Comparison of ENCODE assay signal across 13 cellular contexts in genomic region chr19:47429140-47429793, GRCh38. TPM values are rescaled to one million over a fixed set of nuclear protein-coding genes. Genes with fewer than 3 reads are reported as not detected.
DNase-seq lines count a peak whose midpoint lies in the region; ATAC-seq and TF ChIP-seq lines count a peak whose summit lies in the region.
"Had no signal": no experiment of that assay in that cellular context is flagged by ENCODE, and none has a peak within 500 bp of the region (broad histone marks: within the 10 kb centered on the region; RNA-seq: fewer than 3 reads in every experiment).

No MANE protein-coding gene starts in this region.

- DNase-seq in GM23338 (ENCODE audit: low spot score) (peak; percentile 75), lower leg skin (ENCODE audit: low spot score in 2 of 2) (no peak), Right ventricle myocardium inferior (ENCODE audit: missing footprints) (no peak), natural killer cell (no peak)
- no peak for DNase-seq in activated CD8-positive, alpha-beta T cell treated with anti-CD3 and anti-CD28 coated beads for 36 hours
- DNase-seq: activated CD8-positive, alpha-beta memory T cell treated with anti-CD3 and anti-CD28 coated beads for 24 hours; C1 segment of cervical spinal cord; caudate nucleus; NCI-H2081 treated with DMSO at 0.1 percent for 48 hours; NCI-H748 treated with DMSO at 0.1 percent for 48 hours had no signal

- H3K4me2 ChIP-seq in BLaER1 treated with 17β-estradiol and CSF1 and Interleukin-3, amounts not matched to agents 10 nM and 100 nM = peak overlapping the region; percentile 88 to 99 (median 92)
- H3K4me2 ChIP-seq in GM23338 = peak overlapping the region; percentile 70

- peaks cover 45 to 93% (median 77%) of the 10 kb centered on the region in 11 experiments for H3K27me3 ChIP-seq in BLaER1 treated with 17β-estradiol and CSF1 and Interleukin-3, amounts not matched to agents 10 nM and 100 nM
- peaks cover 52% of the 10 kb centered on the region for H3K27me3 ChIP-seq in GM23338 (ENCODE audit: insufficient read depth)
- peaks cover 45% of the 10 kb centered on the region for H3K27me3 ChIP-seq in iPS-20b (ENCODE audit: insufficient read depth, low read length)

- H3K9me3 Mint-ChIP-seq in GM23338 (no peaks in the 10 kb centered on the region), natural killer cell (no peaks in the 10 kb centered on the region)
- H3K9me3 Mint-ChIP-seq in activated CD8-positive, alpha-beta T cell treated with anti-CD3 and anti-CD28 coated beads for 36 hours = no peaks in the 10 kb centered on the region

- peak overlapping the region; percentile 91 for H2AFZ ChIP-seq in GM23338

- H3K27ac Mint-ChIP-seq in GM23338 (no peak overlapping the region), natural killer cell (no peak overlapping the region)
- no peak overlapping the region for H3K27ac Mint-ChIP-seq in activated CD8-positive, alpha-beta T cell treated with anti-CD3 and anti-CD28 coated beads for 36 hours

- H3K36me3 ChIP-seq in BLaER1 treated with 17β-estradiol and CSF1 and Interleukin-3, amounts not matched to agents 10 nM and 100 nM = no peaks in the 10 kb centered on the region
- no peaks in the 10 kb centered on the region for H3K36me3 ChIP-seq in GM23338 (ENCODE audit: insufficient read depth)
- no peaks in the 10 kb centered on the region for H3K36me3 ChIP-seq in iPS-20b (ENCODE audit: insufficient read depth, low read depth, low read length)

- H3K79me2 ChIP-seq in GM23338 (replicated peaks; ENCODE audit: insufficient read depth) = no peaks in the 10 kb centered on the region

- H4K20me1 ChIP-seq in BLaER1 treated with 17β-estradiol and CSF1 and Interleukin-3, amounts not matched to agents 10 nM and 100 nM = peaks cover 0 to 44% (median 7%) of the 10 kb centered on the region in 11 experiments; a peak in 13 of 22 replicates
- no peaks in the 10 kb centered on the region for H4K20me1 ChIP-seq in GM23338 (replicated peaks; ENCODE audit: insufficient read depth)

- peak overlapping the region; percentile 64 for H3K4me3 Mint-ChIP-seq in GM23338
- H3K4me3 Mint-ChIP-seq in activated CD8-positive, alpha-beta T cell treated with anti-CD3 and anti-CD28 coated beads for 36 hours = peak overlapping the region; percentile 65
- H3K4me3 Mint-ChIP-seq in natural killer cell = no peak overlapping the region

- peaks cover 12% of the 10 kb centered on the region; the same call in 2 of the 3 replicates for H3K4me1 Mint-ChIP-seq in GM23338
- H3K4me1 Mint-ChIP-seq in activated CD8-positive, alpha-beta T cell treated with anti-CD3 and anti-CD28 coated beads for 36 hours (ENCODE audit: low read depth) = peaks cover 24% of the 10 kb centered on the region
- peaks cover 5 to 9% of the 10 kb centered on the region in 2 donors for H3K4me1 Mint-ChIP-seq in natural killer cell

- 25 to 26% methylated on average over 18 to 19 of the region's 20 CpGs for WGBS in lower leg skin, 2 donors

- H3K9me3 ChIP-seq in BLaER1 treated with 17β-estradiol and CSF1 and Interleukin-3, amounts not matched to agents 10 nM and 100 nM (replicated peaks in 1 of 11) = peaks cover 0 to 21% (median 12%) of the 10 kb centered on the region in 11 experiments; a peak in 15 of 22 replicates
- no peaks in the 10 kb centered on the region for H3K9me3 ChIP-seq in iPS-20b (ENCODE audit: insufficient read depth, low read depth, low read length)

- H3K27me3 Mint-ChIP-seq in GM23338 (ENCODE audit: insufficient read depth, low read depth, poor library complexity) = peaks cover 41% of the 10 kb centered on the region
- peaks cover 41% of the 10 kb centered on the region for H3K27me3 Mint-ChIP-seq in activated CD8-positive, alpha-beta T cell treated with anti-CD3 and anti-CD28 coated beads for 36 hours
- peaks cover 29 to 32% of the 10 kb centered on the region in 2 donors for H3K27me3 Mint-ChIP-seq in natural killer cell (ENCODE audit: low read depth in 2 of 2)

- H3K4me1 ChIP-seq in BLaER1 treated with 17β-estradiol and CSF1 and Interleukin-3, amounts not matched to agents 10 nM and 100 nM = peaks cover 41 to 50% (median 44%) of the 10 kb centered on the region in 10 experiments
- H3K4me1 ChIP-seq in GM23338 (ENCODE audit: insufficient read depth) = peaks cover 13% of the 10 kb centered on the region
- H3K4me1 ChIP-seq in iPS-20b (ENCODE audit: insufficient read depth, low read length) = peaks cover 8% of the 10 kb centered on the region; the same call in 1 of the 2 replicates

- H3K9ac ChIP-seq in BLaER1 treated with 17β-estradiol and CSF1 and Interleukin-3, amounts not matched to agents 10 nM and 100 nM = 0 out of 22 replicates have a peak overlapping the region, but pooled peaks of 2 of the 11 experiments have one; percentile 14 to 33
- H3K9ac ChIP-seq in iPS-20b (ENCODE audit: low read depth, low read length) = peak overlapping the region; percentile 47; the same call in 1 of the 2 replicates

- peak; percentile 5 for ATAC-seq in GM23338
- no peak for ATAC-seq in activated CD8-positive, alpha-beta T cell treated with anti-CD3 and anti-CD28 coated beads for 36 hours
- ATAC-seq in Right ventricle myocardium inferior = no peak
- no peak for ATAC-seq in natural killer cell

- peaks cover 8% of the 10 kb centered on the region for H3F3A ChIP-seq in GM23338 (replicated peaks; ENCODE audit: low read depth)

- 0 out of 22 replicates have a peak overlapping the region, but pooled peaks of 1 of the 11 experiments have one; percentile 30 for H3K27ac ChIP-seq in BLaER1 treated with 17β-estradiol and CSF1 and Interleukin-3, amounts not matched to agents 10 nM and 100 nM
- H3K27ac ChIP-seq in GM23338 (ENCODE audit: low read depth) (no peak overlapping the region), iPS-20b (ENCODE audit: low read length) (no peak overlapping the region)

- TF ChIP-seq POLR2A in lower leg skin (IDR thresholded peaks at IDR 0.05) = no peak

- TF ChIP-seq CTCF in GM23338 (conservative IDR thresholded peaks at IDR 0.05; ENCODE audit: low read depth in 2 of 2) (no peak), lower leg skin (IDR thresholded peaks at IDR 0.05) (no peak), natural killer cell (IDR thresholded peaks at IDR 0.05) (no peak)
- no peak for TF ChIP-seq CTCF in activated CD8-positive, alpha-beta T cell treated with anti-CD3 and anti-CD28 coated beads for 36 hours (IDR thresholded peaks at IDR 0.05)

- no peak overlapping the region for H3K4me3 ChIP-seq in BLaER1 treated with 17β-estradiol and CSF1 and Interleukin-3, amounts not matched to agents 10 nM and 100 nM
- H3K4me3 ChIP-seq in GM23338 (peak overlapping the region; percentile 47), iPS-20b (ENCODE audit: low read length) (peak overlapping the region; percentile 64; the same call in 1 of the 2 replicates), lower leg skin (ENCODE audit: low read depth, poor library complexity, severe bottlenecking) (no peak overlapping the region)

- POLR2A ChIA-PET in activated CD8-positive, alpha-beta T cell treated with anti-CD3 and anti-CD28 coated beads for 36 hours (lab: Charles Lee) = interaction anchor here (1.2 to 1.6 kb wide), 4 partner anchors 43 to 315 kb away, joined by 3 to 4 read pairs (median 4); partner anchors contain the start of genes INAFM1 and NOP53

- H3K36me3 Mint-ChIP-seq in GM23338 (ENCODE audit: low read depth) (no peaks in the 10 kb centered on the region), natural killer cell (no peaks in the 10 kb centered on the region)
- no peaks in the 10 kb centered on the region for H3K36me3 Mint-ChIP-seq in activated CD8-positive, alpha-beta T cell treated with anti-CD3 and anti-CD28 coated beads for 36 hours (ENCODE audit: low read depth)

- no peaks in the 10 kb centered on the region for H3K9me2 ChIP-seq in GM23338 (ENCODE audit: insufficient read depth)

- CTCF ChIA-PET in activated CD8-positive, alpha-beta T cell treated with anti-CD3 and anti-CD28 coated beads for 36 hours (lab: Charles Lee) = interaction anchor here (0.6 to 4.3 kb wide), 17 partner anchors 7 to 314 kb away, joined by 3 to 24 read pairs (median 5); partner anchors contain the start of genes DHX34, KPTN and NAPA

- intact Hi-C loops in activated CD8-positive, alpha-beta T cell treated with anti-CD3 and anti-CD28 coated beads for 36 hours (cut with micrococcal nuclease) = no loop called here
- intact Hi-C loops in lower leg skin (cut with DNase I; ENCODE audit: low total_unique reads) = no loop called here
- intact Hi-C loops in Right ventricle myocardium inferior (cut with DNase I) = loop anchor here (10.0 kb wide), 1 partner anchor 134 kb away; no protein-coding TSS in a partner anchor
- intact Hi-C loops in natural killer cell (cut with micrococcal nuclease) = no loop called here

TF ChIP-seq in GM23338, 12 proteins besides CTCF, POLR2A, EP300 and RAD21 (continues in another document):
- TF ChIP-seq EZH2 (IDR thresholded peaks at IDR 0.05; ENCODE audit: low read depth, unreplicated experiment) (peak; percentile 1), POLR2AphosphoS5 (IDR thresholded peaks at IDR 0.05; ENCODE audit: low read depth) (no peak), JUNB (IDR thresholded peaks at IDR 0.05; ENCODE audit: unreplicated experiment) (no peak)

RNA-seq across cellular contexts. Expression of gene MEIS3, which starts 9.9 kb away (rescaled TPM):
- 33.7 and 40.7 TPM in 2 replicates for total RNA-seq in GM23338 (2014; rRNA removed; shearing (Covaris generic))
- polyA plus RNA-seq in GM23338 (2016; fragmentation: Nextera tagmentation; extraction: Ambion mirVana) = 20.6 and 20.8 TPM in 2 replicates
- not detected for total RNA-seq in activated CD8-positive, alpha-beta T cell treated with anti-CD3 and anti-CD28 coated beads for 36 hours
- total RNA-seq in lower leg skin (1 to 10 TPM; 1.9 to 8.5 (median 4.6) TPM), Right ventricle myocardium inferior (3.8 TPM), natural killer cell (not detected)

RNA-seq across cellular contexts. Expression of gene SLC8A2, which starts 42.4 kb away (rescaled TPM):
- 10.0 and 11.6 TPM in 2 replicates for total RNA-seq in GM23338 (2014; rRNA removed; shearing (Covaris generic))
- polyA plus RNA-seq in GM23338 (2016; fragmentation: Nextera tagmentation; extraction: Ambion mirVana) = 0.86 and 1.1 TPM in 2 replicates
- total RNA-seq in activated CD8-positive, alpha-beta T cell treated with anti-CD3 and anti-CD28 coated beads for 36 hours = under 1 TPM; 0.18 to 0.43 TPM
- total RNA-seq in lower leg skin (1 to 10 TPM in 2 of 4 donors, under 1 TPM in 1, not detected in 1; 0.38 to 2.3 (median 1.6) TPM), Right ventricle myocardium inferior (0.46 TPM), natural killer cell (under 1 TPM in 1 of 3 donors, not detected in 2; 0.20 TPM)
- total RNA-seq: MCF 10A had no signal

RNA-seq across cellular contexts. Expression of gene KPTN, which starts 54.8 kb away (rescaled TPM):
- 19.8 and 28.0 TPM in 2 replicates for total RNA-seq in GM23338 (2014; rRNA removed; shearing (Covaris generic))
- polyA plus RNA-seq in GM23338 (2016; fragmentation: Nextera tagmentation; extraction: Ambion mirVana) = 26.2 and 31.1 TPM in 2 replicates
- total RNA-seq in activated CD8-positive, alpha-beta T cell treated with anti-CD3 and anti-CD28 coated beads for 36 hours = 10 to 100 TPM; 10.4 to 11.0 TPM
- total RNA-seq in lower leg skin (1 to 10 TPM; 3.5 to 9.0 (median 5.9) TPM), Right ventricle myocardium inferior (9.1 TPM), natural killer cell (1 to 10 TPM; 3.0 to 4.2 (median 3.6) TPM)

Comparison
In these comparisons a context has a peak if more than half of its experiments do, and no peak if none do; other contexts are left out.
1. H3K4me3 ChIP-seq: peak in GM23338 (single experiment) and iPS-20b (single experiment); none in BLaER1 treated with 17β-estradiol and CSF1 and Interleukin-3, amounts not matched to agents 10 nM and 100 nM (0 of 10) and lower leg skin (single experiment).